In genomic region chr18:78136986-78137385, GRCh38 we compare ENCODE assay signal across 19 cellular contexts.
DNase-seq lines count a peak whose midpoint lies in the region; FAIRE-seq and TF ChIP-seq lines count a peak whose summit lies in the region.
"Had no signal": no experiment of that assay in that cellular context is flagged by ENCODE, and none has a peak within 500 bp of the region (broad histone marks: within the 10 kb centered on the region; RNA-seq: fewer than 3 reads in every experiment).

No MANE protein-coding gene starts in this region.

- no peaks in the 10 kb centered on the region for H3K36me3 ChIP-seq in right atrium auricular region
- H3K36me3 ChIP-seq: BLaER1, HAP-1 had no signal

- no peak overlapping the region for H3K4me3 ChIP-seq in right atrium auricular region
- H3K4me3 ChIP-seq: BLaER1, HAP-1 had no signal

- H3K9me3 ChIP-seq in right atrium auricular region, result no peaks in the 10 kb centered on the region
- H3K9me3 ChIP-seq: BLaER1, Caco-2, HAP-1 had no signal

- no peak for TF ChIP-seq CTCF in right atrium auricular region (IDR thresholded peaks at IDR 0.05)

- DNase-seq in right atrium auricular region (ENCODE audit: low spot score) (peak; percentile 34), cardiac septum (ENCODE audit: low spot score) (no peak), medulla oblongata (ENCODE audit: extremely low spot score) (peak; percentile 76), putamen (ENCODE audit: low spot score) (peak; percentile 12), RKO (ENCODE audit: low spot score) (no peak), frontal cortex (ENCODE audit: low spot score in 2 of 2) (no peak)
- DNase-seq: Caco-2; CD4-positive, CD25-positive, alpha-beta regulatory T cell; CD8-positive, alpha-beta T cell; DMS153; DND-41; GOT3; HFFc6 had no signal

- H3K27ac ChIP-seq in right atrium auricular region, result no peak overlapping the region
- H3K27ac ChIP-seq: BLaER1, C4-2B had no signal

- FAIRE-seq in frontal cortex (lab: Jason Lieb, UNC), result no peak
- FAIRE-seq: G401.6, GM12892, H54 had no signal

- no peaks in the 10 kb centered on the region for H3K4me1 ChIP-seq in right atrium auricular region
- H3K4me1 ChIP-seq: BLaER1, Caco-2, HAP-1 had no signal

- intact Hi-C loops in cardiac septum (cut with DNase I), result no loop called here

- H3K27me3 ChIP-seq in right atrium auricular region, result no peaks in the 10 kb centered on the region
- H3K27me3 ChIP-seq: BLaER1 had no signal

Comparison
In these comparisons a context has a peak if more than half of its experiments do, and no peak if none do; other contexts are left out.
1. DNase-seq: peak in right atrium auricular region (single experiment), medulla oblongata (single experiment) and putamen (single experiment); none in cardiac septum (single experiment), RKO (single experiment) and frontal cortex (0 of 2).